In the genomic region with DNA sequence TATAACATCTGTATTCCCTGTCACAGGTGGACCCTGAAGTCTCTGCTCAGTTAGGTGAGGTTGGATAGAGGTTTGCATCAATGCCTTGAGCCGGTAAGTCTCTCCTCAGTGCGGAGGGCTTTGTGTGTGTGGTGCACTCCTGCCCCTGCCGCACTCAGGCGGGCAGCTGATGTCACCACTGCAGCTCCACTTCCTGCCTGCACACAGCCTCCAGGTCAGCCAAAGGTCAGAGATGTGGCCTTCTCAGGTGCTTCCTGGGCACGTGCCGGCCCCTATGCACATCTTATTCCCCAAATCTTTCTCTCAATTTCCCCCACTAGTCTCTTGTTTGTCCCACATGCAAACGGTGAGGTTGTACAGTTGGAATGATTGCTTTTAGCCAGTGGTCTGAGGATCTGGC, we compare ENCODE assay signal across 11 cellular contexts. TPM values are rescaled to one million over a fixed set of nuclear protein-coding genes. Genes with fewer than 3 reads are reported as not detected.
"Had no signal": no experiment of that assay in that cellular context is flagged by ENCODE, and none has a peak within 500 bp of the region (broad histone marks: within the 10 kb centered on the region; RNA-seq: fewer than 3 reads in every experiment).

No MANE protein-coding gene starts in this region.

RNA-seq across cellular contexts. Expression of a gene that starts 34.6 kb away (rescaled TPM):
- total RNA-seq: ascending aorta; breast epithelium; cerebellum; frontal cortex; left ventricle myocardium superior; neural crest cell; osteoblast; prostate gland; right cardiac atrium; T-helper 2 cell treated with Interferon-gamma antibody and Interleukin-4, amounts not matched to agents 100 ng/mL and 5 ng/mL, for 36 hours; WTC11 had no signal
- polyA plus RNA-seq: right cardiac atrium had no signal
